In the genomic region with DNA sequence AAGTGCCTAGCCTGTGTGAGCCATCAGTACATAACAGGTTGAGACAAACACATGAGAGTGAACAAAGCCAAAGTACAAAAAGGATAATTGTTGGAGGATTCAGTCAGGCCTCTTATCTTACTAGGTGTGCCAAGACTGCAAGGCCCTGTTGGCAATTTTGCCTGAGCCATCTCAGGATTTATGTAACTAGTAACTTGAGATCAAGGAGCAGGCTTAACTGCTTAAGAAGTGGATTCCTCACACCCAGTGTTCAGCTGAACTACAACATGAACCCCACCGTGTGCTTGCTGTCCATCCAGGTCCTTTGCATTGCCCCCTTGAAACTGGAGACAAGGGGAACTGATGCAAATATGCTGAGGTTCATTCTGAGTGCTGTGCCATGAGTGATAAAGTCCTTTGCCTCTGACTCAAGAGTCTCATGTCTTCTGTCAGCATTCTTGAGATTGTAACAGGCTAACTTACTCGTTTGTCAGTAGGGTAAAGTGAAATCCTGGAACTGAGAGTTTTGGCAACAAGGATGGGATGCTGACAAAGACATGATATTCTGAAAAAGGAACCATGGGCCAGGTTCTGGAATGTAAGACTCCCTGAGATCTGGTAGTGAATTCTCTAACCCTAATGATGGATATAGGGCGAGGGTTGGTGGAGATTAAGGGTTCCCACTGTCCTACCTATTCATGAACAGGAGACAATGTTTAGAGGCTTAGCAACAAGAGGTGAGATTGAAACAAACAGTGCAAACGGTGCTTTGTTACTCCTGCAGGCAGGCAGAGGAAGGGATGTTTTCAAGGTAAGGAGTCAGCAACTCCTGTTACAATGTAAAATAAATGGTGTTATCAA, we compare ENCODE assay signal across 10 cellular contexts. TPM values are rescaled to one million over a fixed set of nuclear protein-coding genes. Genes with fewer than 3 reads are reported as not detected.
DNase-seq lines count a peak whose midpoint lies in the region; ATAC-seq and TF ChIP-seq lines count a peak whose summit lies in the region.
"Had no signal": no experiment of that assay in that cellular context is flagged by ENCODE, and none has a peak within 500 bp of the region (broad histone marks: within the 10 kb centered on the region; RNA-seq: fewer than 3 reads in every experiment).

No MANE protein-coding gene starts in this region.

- no peak overlapping the region for H2AFZ ChIP-seq in SK-N-SH (ENCODE audit: low read depth)

- intact Hi-C loops in activated CD4-positive, alpha-beta memory T cell treated with anti-CD3 and anti-CD28 coated beads for 36 hours (cut with micrococcal nuclease), result no loop called here

- no peak overlapping the region for H3K27ac Mint-ChIP-seq in activated CD4-positive, alpha-beta memory T cell treated with anti-CD3 and anti-CD28 coated beads for 36 hours
- H3K27ac Mint-ChIP-seq: activated T-helper 2 cell treated with anti-CD3 and anti-CD28 coated beads, Interferon-gamma antibody, Interleukin-2, Interleukin-4, amounts not matched to agents 10 μg/mL and 5 μg/mL and 100 μg/mL, durations not matched to agents 14 hours and 24 hours and 36 hours had no signal

- H3K79me2 ChIP-seq in SK-N-SH (ENCODE audit: insufficient read depth), result no peaks in the 10 kb centered on the region

- no peak for TF ChIP-seq RAD21 in SK-N-SH (IDR thresholded peaks at IDR 0.05; ENCODE audit: low read length)

- no peaks in the 10 kb centered on the region for H3K27me3 ChIP-seq in SK-N-SH (ENCODE audit: insufficient read depth)

- H3K4me3 ChIP-seq in SK-N-SH (ENCODE audit: low read depth in 2 of 2, low read length in 1 of 2), result no peak overlapping the region
- no peak overlapping the region for H3K4me3 ChIP-seq in foreskin fibroblast (ENCODE audit: low read depth in 1 of 2, low read length in 2 of 2)
- H3K4me3 ChIP-seq in retinal pigment epithelial cell (ENCODE audit: low read length), result no peak overlapping the region

- no peak overlapping the region for H3K9ac ChIP-seq in SK-N-SH

- CTCF ChIA-PET in SK-N-SH (lab: Yijun Ruan, JAX), result interaction anchor here (1.3 to 2.0 kb wide), 2 partner anchors 11 to 21 kb away, joined by 3 to 11 read pairs; no protein-coding TSS in a partner anchor
- CTCF ChIA-PET in activated CD4-positive, alpha-beta memory T cell treated with anti-CD3 and anti-CD28 coated beads for 36 hours (lab: Charles Lee), result interaction anchor here (1.1 kb wide), 1 partner anchor 21 kb away, joined by 3 read pairs; no protein-coding TSS in a partner anchor

- peaks cover 8% of the 10 kb centered on the region for H3K4me1 Mint-ChIP-seq in activated CD4-positive, alpha-beta memory T cell treated with anti-CD3 and anti-CD28 coated beads for 36 hours (ENCODE audit: low read depth)

- TF ChIP-seq CTCF in SK-N-SH (IDR thresholded peaks at IDR 0.05) (no peak), foreskin fibroblast (IDR thresholded peaks at IDR 0.05; ENCODE audit: low read depth, low read length) (no peak), retinal pigment epithelial cell (conservative IDR thresholded peaks at IDR 0.05; ENCODE audit: low read depth, low read length) (no peak)

- H3K4me1 ChIP-seq in SK-N-SH (ENCODE audit: control insufficient read depth in 1 of 2, insufficient read depth in 2 of 2, low read depth in 1 of 2, low read length in 1 of 2), result no peaks in the 10 kb centered on the region

- no peak overlapping the region for H3K4me3 Mint-ChIP-seq in activated CD4-positive, alpha-beta memory T cell treated with anti-CD3 and anti-CD28 coated beads for 36 hours

- no peak overlapping the region; a peak in 1 of 4 replicates for H3K27ac ChIP-seq in SK-N-SH (ENCODE audit: low read depth in 2 of 2, low read length in 1 of 2)

- TF ChIP-seq EP300 in SK-N-SH (IDR thresholded peaks at IDR 0.05; ENCODE audit: borderline replicate concordance in 1 of 2, low read depth in 1 of 2, low read length in 1 of 2), result no peak

- peaks cover 5% of the 10 kb centered on the region for H3K36me3 Mint-ChIP-seq in activated CD4-positive, alpha-beta memory T cell treated with anti-CD3 and anti-CD28 coated beads for 36 hours

- H3K9me2 ChIP-seq in SK-N-SH, result no peaks in the 10 kb centered on the region

- H3K27me3 Mint-ChIP-seq in activated CD4-positive, alpha-beta memory T cell treated with anti-CD3 and anti-CD28 coated beads for 36 hours, result no peaks in the 10 kb centered on the region

- H3K4me2 ChIP-seq in SK-N-SH, result no peak overlapping the region

- 80% methylated on average over 4 of the region's 4 CpGs for WGBS in SK-N-SH (ENCODE audit: low lambda C conversion rate)

- H3F3A ChIP-seq in SK-N-SH (replicated peaks; ENCODE audit: insufficient read depth), result peaks cover 5% of the 10 kb centered on the region

- peaks cover 33 to 49% of the 10 kb centered on the region in 2 experiments for H3K36me3 ChIP-seq in SK-N-SH (replicated peaks in 1 of 2; ENCODE audit: control insufficient read depth in 1 of 2, insufficient read depth in 2 of 2, low read length in 1 of 2)

- H4K20me1 ChIP-seq in SK-N-SH (ENCODE audit: insufficient read depth), result no peaks in the 10 kb centered on the region

- POLR2A ChIA-PET in SK-N-SH (lab: Yijun Ruan, JAX), result no interaction called here
- POLR2A ChIA-PET in activated CD4-positive, alpha-beta memory T cell treated with anti-CD3 and anti-CD28 coated beads for 36 hours (lab: Charles Lee), result no interaction called here

- no peaks in the 10 kb centered on the region for H3K9me3 Mint-ChIP-seq in activated CD4-positive, alpha-beta memory T cell treated with anti-CD3 and anti-CD28 coated beads for 36 hours
- H3K9me3 Mint-ChIP-seq: activated T-helper 2 cell treated with anti-CD3 and anti-CD28 coated beads, Interferon-gamma antibody, Interleukin-2, Interleukin-4, amounts not matched to agents 10 μg/mL and 5 μg/mL and 100 μg/mL, durations not matched to agents 14 hours and 24 hours and 36 hours had no signal

- ATAC-seq in GM21515 (IDR thresholded peaks at IDR 0.05; ENCODE audit: unreplicated experiment) (no peak), GM21381 (IDR thresholded peaks at IDR 0.05; ENCODE audit: unreplicated experiment) (no peak)

- DNase-seq in GM03348 (ENCODE audit: low spot score), result peak; percentile 39
- DNase-seq in SK-N-SH, result no peak
- DNase-seq in foreskin fibroblast, result peak; percentile 28 to 64
- DNase-seq in retinal pigment epithelial cell (ENCODE audit: low read depth), result peak; percentile 44
- no peak for DNase-seq in activated CD4-positive, alpha-beta memory T cell treated with anti-CD3 and anti-CD28 coated beads for 36 hours
- DNase-seq in stimulated activated CD4-positive, alpha-beta T cell treated with anti-CD3 and anti-CD28 coated beads, Interleukin-2, amount 100 ng/mL, for 24 hours, result no peak
- DNase-seq: Right ventricle myocardium superior had no signal

- no peaks in the 10 kb centered on the region for H3K9me3 ChIP-seq in SK-N-SH

TF ChIP-seq in SK-N-SH, 30 proteins besides CTCF, POLR2A, EP300 and RAD21:
- TF ChIP-seq FOXM1 (IDR thresholded peaks at IDR 0.05; ENCODE audit: low read depth), result no peak
- no peak for TF ChIP-seq TAF1 (IDR thresholded peaks at IDR 0.05; ENCODE audit: borderline replicate concordance, low read depth, low read length)
- TF ChIP-seq YY1 (IDR thresholded peaks at IDR 0.05; ENCODE audit: low read depth), result no peak
- TF ChIP-seq, protein P1, sequence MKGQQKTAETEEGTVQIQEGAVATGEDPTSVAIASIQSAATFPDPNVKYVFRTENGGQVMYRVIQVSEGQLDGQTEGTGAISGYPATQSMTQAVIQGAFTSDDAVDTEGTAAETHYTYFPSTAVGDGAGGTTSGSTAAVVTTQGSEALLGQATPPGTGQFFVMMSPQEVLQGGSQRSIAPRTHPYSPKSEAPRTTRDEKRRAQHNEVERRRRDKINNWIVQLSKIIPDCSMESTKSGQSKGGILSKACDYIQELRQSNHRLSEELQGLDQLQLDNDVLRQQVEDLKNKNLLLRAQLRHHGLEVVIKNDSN (IDR thresholded peaks at IDR 0.05; ENCODE audit: borderline replicate concordance, low read depth), result no peak
- TF ChIP-seq JUND (IDR thresholded peaks at IDR 0.05), result 0 out of 2 replicates have a peak, but pooled peaks have one; percentile 3
- TF ChIP-seq GATA2 (CRISPR knock-in tag; IDR thresholded peaks at IDR 0.05), result no peak

RNA-seq across cellular contexts. Expression of a gene that starts 44.1 kb away (rescaled TPM):
- 30.6 and 47.9 TPM in 2 replicates for polyA plus RNA-seq in SK-N-SH (2012; rRNA removed)
- polyA plus RNA-seq in SK-N-SH (2012; cell fraction: cytosol; rRNA removed), result 37.9 and 39.7 TPM in 2 replicates
- polyA plus RNA-seq in SK-N-SH (2012; cell fraction: nucleus; rRNA removed), result 48.7 and 85.3 TPM in 2 replicates
- total RNA-seq in activated CD4-positive, alpha-beta memory T cell treated with anti-CD3 and anti-CD28 coated beads for 36 hours, result 10 to 100 TPM; 19.4 to 21.2 TPM

Comparison
In these comparisons a context has a peak if more than half of its experiments do, and no peak if none do; other contexts are left out.
1. DNase-seq: peak in GM03348 (single experiment), foreskin fibroblast (2 of 2) and retinal pigment epithelial cell (single experiment); none in SK-N-SH (single experiment), activated CD4-positive, alpha-beta memory T cell treated with anti-CD3 and anti-CD28 coated beads for 36 hours (single experiment) and stimulated activated CD4-positive, alpha-beta T cell treated with anti-CD3 and anti-CD28 coated beads, Interleukin-2, amount 100 ng/mL, for 24 hours (0 of 2).